In genomic region chr1:205809469-205809868, GRCh38 we compare ENCODE assay signal across 1 cellular context.
TF ChIP-seq lines count a peak whose summit lies in the region.

No MANE protein-coding gene starts in this region.

TF ChIP-seq in K562, 482 proteins besides CTCF, POLR2A, EP300 and RAD21:
- TF ChIP-seq ZNF121 (CRISPR knock-in tag; conservative IDR thresholded peaks at IDR 0.05): no peak
- peak; percentile 97 for TF ChIP-seq PTBP1 (IDR thresholded peaks at IDR 0.05; ENCODE audit: low read depth, low read length)
- no peak for TF ChIP-seq C11orf30 (IDR thresholded peaks at IDR 0.05; ENCODE audit: low read depth)
- TF ChIP-seq ELF4 (CRISPR knock-in tag; IDR thresholded peaks at IDR 0.05): no peak
- TF ChIP-seq CREM (IDR thresholded peaks at IDR 0.05; ENCODE audit: low read depth): no peak
- TF ChIP-seq MIER1 (IDR thresholded peaks at IDR 0.05; ENCODE audit: low read depth): peak; percentile 94
- TF ChIP-seq RBM25 (IDR thresholded peaks at IDR 0.05; ENCODE audit: low read depth, low read length, severe bottlenecking): peak; percentile 53
